19 cellular contexts compared by ENCODE assay signal in genomic region chr16:67764153-67764552, GRCh38. TPM values are rescaled to one million over a fixed set of nuclear protein-coding genes. Genes with fewer than 3 reads are reported as not detected.
DNase-seq lines count a peak whose midpoint lies in the region; ATAC-seq and TF ChIP-seq lines count a peak whose summit lies in the region.
"Had no signal": no experiment of that assay in that cellular context is flagged by ENCODE, and none has a peak within 500 bp of the region (broad histone marks: within the 10 kb centered on the region; RNA-seq: fewer than 3 reads in every experiment).

No MANE protein-coding gene starts in this region.

- no peak for DNase-seq in activated CD4-positive, alpha-beta T cell treated with anti-CD3 and anti-CD28 coated beads, Interleukin-2, amount 10 ng/mL, durations not matched to agents 7 days and 5 days
- DNase-seq in activated CD4-positive, alpha-beta T cell treated with anti-CD3 and anti-CD28 coated beads, Interleukin-2, amount 50 U/mL, for 48 hours, result no peak
- DNase-seq in T-helper 17 cell (no peak), dermis blood vessel endothelial cell (peak; percentile 17), smooth muscle cell (lab: John Stamatoyannopoulos, UW; ENCODE audit: unreplicated experiment) (no peak), HT-29 (ENCODE audit: low spot score) (no peak), AML-193 (lab: John Stamatoyannopoulos, UW) (no peak)
- DNase-seq: 8988T; CD8-positive, alpha-beta memory T cell; COR-L47; DMS 273 treated with DMSO at 0.1 percent for 48 hours; DMS53; DND-41; EL; IMR-90 had no signal

- H3K79me2 ChIP-seq in smooth muscle cell (ENCODE audit: low read depth), result no peaks in the 10 kb centered on the region

- H3K27me3 Mint-ChIP-seq in activated CD4-positive, alpha-beta T cell treated with anti-CD3 and anti-CD28 coated beads, Interleukin-2, amount 10 ng/mL, durations not matched to agents 7 days and 5 days, result no peaks in the 10 kb centered on the region
- no peaks in the 10 kb centered on the region for H3K27me3 Mint-ChIP-seq in T-helper 17 cell
- H3K27me3 Mint-ChIP-seq: B cell; CD8-positive, alpha-beta memory T cell had no signal

- no peaks in the 10 kb centered on the region for H3K4me1 ChIP-seq in smooth muscle cell (ENCODE audit: low read depth)
- H3K4me1 ChIP-seq: HAP-1 had no signal

- peaks cover 9% of the 10 kb centered on the region for H3F3A ChIP-seq in smooth muscle cell (ENCODE audit: low read depth)

- CTCF ChIA-PET in activated CD4-positive, alpha-beta T cell treated with anti-CD3 and anti-CD28 coated beads, Interleukin-2, amount 10 ng/mL, durations not matched to agents 7 days and 5 days (lab: Charles Lee), result no interaction called here

- 39% methylated on average over 5 of the region's 5 CpGs for WGBS in smooth muscle cell (ENCODE audit: low lambda C conversion rate)

- no peaks in the 10 kb centered on the region for H3K36me3 ChIP-seq in smooth muscle cell (ENCODE audit: low read depth)
- H3K36me3 ChIP-seq: HAP-1 had no signal

- H3K9me3 Mint-ChIP-seq in activated CD4-positive, alpha-beta T cell treated with anti-CD3 and anti-CD28 coated beads, Interleukin-2, amount 10 ng/mL, durations not matched to agents 7 days and 5 days, result no peaks in the 10 kb centered on the region
- H3K9me3 Mint-ChIP-seq: CD8-positive, alpha-beta memory T cell had no signal

- peaks cover 87% of the 10 kb centered on the region for H4K20me1 ChIP-seq in smooth muscle cell (ENCODE audit: low read depth)

- H3K36me3 Mint-ChIP-seq in activated CD4-positive, alpha-beta T cell treated with anti-CD3 and anti-CD28 coated beads, Interleukin-2, amount 10 ng/mL, durations not matched to agents 7 days and 5 days (ENCODE audit: low read depth), result peaks cover 14% of the 10 kb centered on the region
- H3K36me3 Mint-ChIP-seq in T-helper 17 cell (ENCODE audit: low read depth), result peaks cover 4% of the 10 kb centered on the region

- TF ChIP-seq CTCF in smooth muscle cell (IDR thresholded peaks at IDR 0.05; ENCODE audit: borderline replicate concordance, insufficient read depth, poor library complexity, severe bottlenecking), result no peak

- POLR2A ChIA-PET in activated CD4-positive, alpha-beta T cell treated with anti-CD3 and anti-CD28 coated beads, Interleukin-2, amount 10 ng/mL, durations not matched to agents 7 days and 5 days (lab: Charles Lee), result no interaction called here

- no peak overlapping the region for H3K4me3 ChIP-seq in smooth muscle cell
- H3K4me3 ChIP-seq: BLaER1 treated with 17β-estradiol and CSF1 and Interleukin-3, amounts not matched to agents 10 nM and 100 nM; HAP-1 had no signal

- ATAC-seq in T-helper 17 cell (no peak), HG02885 (IDR thresholded peaks at IDR 0.05; ENCODE audit: poor library complexity, unreplicated experiment) (no peak)

- no peak overlapping the region for H3K4me2 ChIP-seq in smooth muscle cell
- H3K4me2 ChIP-seq: BLaER1 treated with 17β-estradiol and CSF1 and Interleukin-3, amounts not matched to agents 10 nM and 100 nM had no signal

- H3K9me3 ChIP-seq in T-helper 17 cell (ENCODE audit: control insufficient read depth, low read length, poor library complexity, severe bottlenecking) (no peaks in the 10 kb centered on the region), smooth muscle cell (replicated peaks; ENCODE audit: low read depth) (no peaks in the 10 kb centered on the region)
- H3K9me3 ChIP-seq: BLaER1 treated with 17β-estradiol and CSF1 and Interleukin-3, amounts not matched to agents 10 nM and 100 nM; HAP-1 had no signal

- no peak overlapping the region for H2AFZ ChIP-seq in smooth muscle cell (ENCODE audit: low read depth)

- peak overlapping the region; percentile 41 for H3K27ac ChIP-seq in smooth muscle cell (ENCODE audit: low read depth)
- H3K27ac ChIP-seq: BLaER1 treated with 17β-estradiol and CSF1 and Interleukin-3, amounts not matched to agents 10 nM and 100 nM had no signal

- H3K27me3 ChIP-seq in smooth muscle cell (ENCODE audit: low read depth), result no peaks in the 10 kb centered on the region
- H3K27me3 ChIP-seq: BLaER1 treated with 17β-estradiol and CSF1 and Interleukin-3, amounts not matched to agents 10 nM and 100 nM had no signal

- H3K27ac Mint-ChIP-seq in activated CD4-positive, alpha-beta T cell treated with anti-CD3 and anti-CD28 coated beads, Interleukin-2, amount 10 ng/mL, durations not matched to agents 7 days and 5 days, result peak overlapping the region; percentile 50
- H3K27ac Mint-ChIP-seq in T-helper 17 cell, result peak overlapping the region; percentile 9
- H3K27ac Mint-ChIP-seq: B cell had no signal

- peaks cover 18% of the 10 kb centered on the region for H3K4me1 Mint-ChIP-seq in activated CD4-positive, alpha-beta T cell treated with anti-CD3 and anti-CD28 coated beads, Interleukin-2, amount 10 ng/mL, durations not matched to agents 7 days and 5 days
- H3K4me1 Mint-ChIP-seq in T-helper 17 cell, result peaks cover 22% of the 10 kb centered on the region

- H3K4me3 Mint-ChIP-seq in activated CD4-positive, alpha-beta T cell treated with anti-CD3 and anti-CD28 coated beads, Interleukin-2, amount 10 ng/mL, durations not matched to agents 7 days and 5 days, result no peak overlapping the region
- H3K4me3 Mint-ChIP-seq in T-helper 17 cell, result no peak overlapping the region
- H3K4me3 Mint-ChIP-seq: B cell; CD8-positive, alpha-beta memory T cell had no signal

- no peak overlapping the region for H3K9ac ChIP-seq in smooth muscle cell (ENCODE audit: low read depth)
- H3K9ac ChIP-seq: BLaER1 treated with 17β-estradiol and CSF1 and Interleukin-3, amounts not matched to agents 10 nM and 100 nM had no signal

RNA-seq across cellular contexts. Expression of gene RANBP10, which starts 42.2 kb away (rescaled TPM):
- total RNA-seq in activated CD4-positive, alpha-beta T cell treated with anti-CD3 and anti-CD28 coated beads, Interleukin-2, amount 10 ng/mL, durations not matched to agents 7 days and 5 days, result 10 to 100 TPM; 28.2 to 30.4 TPM
- total RNA-seq in T-helper 17 cell (10 to 100 TPM; 29.8 to 30.4 TPM), dermis blood vessel endothelial cell (8.2 and 13.5 TPM in 2 replicates), smooth muscle cell (4.6 and 9.8 TPM in 2 replicates)
- 5.9 and 6.6 TPM in 2 replicates for polyA plus RNA-seq in smooth muscle cell
- 6.7 and 8.3 TPM in 2 replicates for total RNA-seq in HT-29 (2014; rRNA removed; shearing (Covaris generic))

RNA-seq across cellular contexts. Expression of gene TSNAXIP1, which starts 42.5 kb away (rescaled TPM):
- under 1 TPM; 0.27 to 0.33 TPM for total RNA-seq in activated CD4-positive, alpha-beta T cell treated with anti-CD3 and anti-CD28 coated beads, Interleukin-2, amount 10 ng/mL, durations not matched to agents 7 days and 5 days
- under 1 TPM; 0.62 to 0.63 TPM for total RNA-seq in T-helper 17 cell
- total RNA-seq in dermis blood vessel endothelial cell, result 0.47 and 0.85 TPM in 2 replicates
- total RNA-seq in smooth muscle cell, result 0.18 and 1.1 TPM in 2 replicates
- 1.0 and 3.1 TPM in 2 replicates for polyA plus RNA-seq in smooth muscle cell
- 1.1 TPM in 1 of 2 replicates, not detected in the other for total RNA-seq in HT-29 (2014; rRNA removed; shearing (Covaris generic))

RNA-seq across cellular contexts. Expression of gene GFOD2, which starts 45.0 kb away (rescaled TPM):
- total RNA-seq in activated CD4-positive, alpha-beta T cell treated with anti-CD3 and anti-CD28 coated beads, Interleukin-2, amount 10 ng/mL, durations not matched to agents 7 days and 5 days, result 10 to 100 TPM; 11.2 to 11.9 TPM
- 10 to 100 TPM; 11.7 to 14.7 TPM for total RNA-seq in T-helper 17 cell
- total RNA-seq in dermis blood vessel endothelial cell, result 69.8 and 88.1 TPM in 2 replicates
- 10.6 and 15.1 TPM in 2 replicates for total RNA-seq in smooth muscle cell
- 15.0 and 24.0 TPM in 2 replicates for polyA plus RNA-seq in smooth muscle cell
- 16.8 and 19.7 TPM in 2 replicates for total RNA-seq in HT-29 (2014; rRNA removed; shearing (Covaris generic))
